In the genomic region with DNA sequence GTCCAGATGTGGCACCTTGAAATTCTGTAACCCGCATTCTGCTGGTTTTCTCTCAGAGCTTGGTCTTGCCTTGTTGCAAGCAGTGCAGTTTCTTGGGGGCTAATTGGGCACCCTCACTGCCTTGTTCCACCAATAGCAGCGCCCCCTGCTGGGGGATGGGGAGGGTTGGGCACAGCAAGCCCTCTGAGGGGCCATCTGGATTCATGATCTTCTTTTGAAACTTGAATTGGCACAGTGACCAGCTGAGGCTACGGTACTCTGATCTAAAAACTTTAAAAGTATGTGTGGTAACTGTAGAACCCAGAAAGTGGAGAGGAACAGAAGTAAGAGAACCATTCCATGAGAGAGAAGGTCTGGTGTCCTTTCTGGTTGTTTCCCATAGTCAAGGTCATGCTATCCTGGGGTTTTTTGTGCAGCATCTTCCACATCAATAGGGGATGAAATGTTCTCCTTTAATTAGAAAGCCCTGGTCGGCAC, we compare ENCODE assay signal across 1 cellular context.
A peak's percentile ranks its signal among the peaks of the same experiment; 100 is the strongest.
TF ChIP-seq lines count a peak whose summit lies in the region.

No MANE protein-coding gene starts in this region.

TF ChIP-seq in IMR-90, 13 proteins besides CTCF, POLR2A, EP300 and RAD21:
- TF ChIP-seq, protein P1, sequence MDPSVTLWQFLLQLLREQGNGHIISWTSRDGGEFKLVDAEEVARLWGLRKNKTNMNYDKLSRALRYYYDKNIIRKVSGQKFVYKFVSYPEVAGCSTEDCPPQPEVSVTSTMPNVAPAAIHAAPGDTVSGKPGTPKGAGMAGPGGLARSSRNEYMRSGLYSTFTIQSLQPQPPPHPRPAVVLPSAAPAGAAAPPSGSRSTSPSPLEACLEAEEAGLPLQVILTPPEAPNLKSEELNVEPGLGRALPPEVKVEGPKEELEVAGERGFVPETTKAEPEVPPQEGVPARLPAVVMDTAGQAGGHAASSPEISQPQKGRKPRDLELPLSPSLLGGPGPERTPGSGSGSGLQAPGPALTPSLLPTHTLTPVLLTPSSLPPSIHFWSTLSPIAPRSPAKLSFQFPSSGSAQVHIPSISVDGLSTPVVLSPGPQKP (IDR thresholded peaks at IDR 0.05; ENCODE audit: borderline replicate concordance, low read depth, low read length) = no peak
- TF ChIP-seq SMC3 (IDR thresholded peaks at IDR 0.05; ENCODE audit: low read depth, low read length) = peak; percentile 37; the same call in 1 of the 2 replicates
TF ChIP-seq in IMR-90: peak in this region for 1.
